In genomic region chr15:94704946-94705345, GRCh38 we compare ENCODE assay signal across 11 cellular contexts.
"Had no signal": no experiment of that assay in that cellular context is flagged by ENCODE, and none has a peak within 500 bp of the region (broad histone marks: within the 10 kb centered on the region; RNA-seq: fewer than 3 reads in every experiment).

No MANE protein-coding gene starts in this region.

- H3K4me2 ChIP-seq: GM23338 had no signal

- FAIRE-seq: H1, H54 had no signal

- H3K27ac ChIP-seq: GM23248 had no signal

- ATAC-seq: GM23338, HCT116 had no signal

- H3K9ac ChIP-seq: GM23248 had no signal

- H2AFZ ChIP-seq: GM23248, GM23338 had no signal

- H3K4me3 ChIP-seq: GM23248, GM23338, HAP-1 had no signal

- H3K36me3 ChIP-seq: HAP-1 had no signal

- H3K9me3 ChIP-seq: HAP-1 had no signal

- DNase-seq: GM23248, GOT3, H7, H9, HCEC 1CT, HFFc6 had no signal

- H3K4me1 ChIP-seq: HAP-1 had no signal
